In genomic region chr1:174982971-174983689, GRCh38 we compare ENCODE assay signal across 1 cellular context.
A peak's percentile ranks its signal among the peaks of the same experiment; 100 is the strongest.
TF ChIP-seq lines count a peak whose summit lies in the region.

No MANE protein-coding gene starts in this region.

TF ChIP-seq in HEK293, 187 proteins besides CTCF, POLR2A, EP300 and RAD21 (continued from another document):
- peak; percentile 53 for TF ChIP-seq ZNF654 (tag by site-specific recombination; IDR thresholded peaks at IDR 0.05; ENCODE audit: low read depth)
- TF ChIP-seq MYNN (tag by site-specific recombination; IDR thresholded peaks at IDR 0.05; ENCODE audit: borderline replicate concordance) = no peak
- no peak for TF ChIP-seq ZBTB44 (tag by site-specific recombination; IDR thresholded peaks at IDR 0.05)
- TF ChIP-seq KLF7 (tag by site-specific recombination; IDR thresholded peaks at IDR 0.05; ENCODE audit: borderline replicate concordance) = no peak
- no peak for TF ChIP-seq ZNF24 (tag by site-specific recombination; IDR thresholded peaks at IDR 0.05)
- TF ChIP-seq ZNF10 (tag by site-specific recombination; IDR thresholded peaks at IDR 0.05) = no peak
